Comparison of ENCODE assay signal across 6 cellular contexts in the genomic region with DNA sequence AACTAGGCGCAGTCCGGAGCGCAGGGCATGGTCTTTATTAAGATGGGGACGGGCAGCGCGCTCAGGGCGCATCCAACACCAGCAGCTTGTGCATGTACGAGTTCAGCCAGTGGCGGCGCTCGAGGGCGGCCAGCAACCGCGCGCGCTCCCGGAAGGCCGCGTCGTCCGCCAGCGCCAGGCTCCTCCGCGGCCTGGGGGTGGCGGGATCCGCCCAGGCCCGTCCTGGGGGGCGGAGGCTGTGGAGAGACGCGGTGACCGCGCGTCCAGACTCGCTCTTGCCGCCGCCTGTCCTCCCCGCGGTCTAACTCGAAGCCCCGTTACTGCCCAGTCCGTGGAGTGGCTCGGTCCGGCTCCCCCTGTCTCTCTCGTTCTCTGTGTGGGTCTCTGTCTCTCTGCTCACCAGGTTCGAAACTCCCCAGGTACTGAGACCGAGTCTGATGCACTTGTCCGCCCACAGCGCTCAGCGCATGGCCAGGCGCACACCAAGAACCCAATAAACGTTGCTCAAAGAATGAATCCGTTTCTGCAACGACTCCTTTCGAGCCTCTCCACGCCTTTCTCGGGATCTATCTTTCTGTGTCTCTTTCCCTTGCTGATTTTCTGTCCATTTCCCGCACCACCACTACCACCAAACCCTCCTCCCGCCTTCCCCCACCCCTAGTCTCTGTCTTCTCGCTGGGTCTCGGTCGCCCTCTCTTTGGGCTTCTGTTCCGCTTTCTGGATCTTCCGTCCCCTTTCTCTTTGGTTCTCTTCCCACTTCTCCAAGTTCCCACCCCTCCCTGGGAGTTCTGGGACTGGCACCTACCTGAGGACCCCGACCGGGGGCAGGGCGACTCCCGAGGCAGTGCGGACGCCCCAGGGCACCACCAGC.
DNase-seq lines count a peak whose midpoint lies in the region; FAIRE-seq and TF ChIP-seq lines count a peak whose summit lies in the region.

No MANE protein-coding gene starts in this region.

- TF ChIP-seq CTCF in D721Med (IDR thresholded peaks at IDR 0.05; ENCODE audit: insufficient read depth, missing control alignments), result peak; percentile 24
- TF ChIP-seq CTCF in choroid plexus epithelial cell (conservative IDR thresholded peaks at IDR 0.05; ENCODE audit: low read depth, low read length), result peak; percentile 39

- no peak overlapping the region for H3K4me3 ChIP-seq in choroid plexus epithelial cell (ENCODE audit: low read depth, low read length)

- no peak for FAIRE-seq in D721Med (lab: Jason Lieb, UNC)

- DNase-seq in D721Med (ENCODE audit: insufficient read length, low spot score) (no peak), NCI-H510A treated with DMSO at 0.1 percent for 48 hours (lab: John Stamatoyannopoulos, UW) (peak; percentile 49), choroid plexus epithelial cell (ENCODE audit: low read depth) (peak; percentile 20), retina (peak; percentile 89), superior temporal gyrus (ENCODE audit: extremely low spot score) (no peak), SKM-1 (lab: John Stamatoyannopoulos, UW; ENCODE audit: unreplicated experiment) (no peak)

Comparison
In these comparisons a context has a peak if more than half of its experiments do, and no peak if none do; other contexts are left out.
1. DNase-seq: peak in NCI-H510A treated with DMSO at 0.1 percent for 48 hours (single experiment), choroid plexus epithelial cell (single experiment) and retina (single experiment); none in D721Med (single experiment), superior temporal gyrus (single experiment) and SKM-1 (single experiment).